8 cellular contexts compared by ENCODE assay signal in the genomic region with DNA sequence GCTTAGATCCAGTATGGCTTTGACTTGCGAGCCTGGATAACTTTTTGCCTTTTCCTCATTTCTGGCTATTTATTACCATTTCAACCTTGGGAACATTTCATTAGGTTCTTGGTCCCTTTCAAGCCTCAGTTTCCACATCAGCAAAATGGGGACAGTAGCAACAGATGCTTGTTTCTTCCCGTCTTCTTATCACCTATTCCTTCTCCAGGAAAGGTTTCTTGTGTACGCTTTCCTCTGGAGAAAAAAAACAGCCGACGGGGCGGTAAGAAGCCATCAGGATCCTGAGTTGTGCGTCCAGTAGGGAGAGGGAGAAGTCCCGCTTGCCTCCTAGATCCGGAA. TPM values are rescaled to one million over a fixed set of nuclear protein-coding genes. Genes with fewer than 3 reads are reported as not detected.
DNase-seq lines count a peak whose midpoint lies in the region; ATAC-seq and TF ChIP-seq lines count a peak whose summit lies in the region.

No MANE protein-coding gene starts in this region.

- H3K27me3 ChIP-seq in BLaER1 treated with 17β-estradiol and CSF1 and Interleukin-3, amounts not matched to agents 10 nM and 100 nM, result no peaks in the 10 kb centered on the region
- no peaks in the 10 kb centered on the region for H3K27me3 ChIP-seq in MM.1S (replicated peaks; ENCODE audit: insufficient read depth, low read length)
- H3K27me3 ChIP-seq in ectodermal cell (ENCODE audit: control insufficient read depth, insufficient read depth, low read length, poor library complexity, severe bottlenecking), result no peaks in the 10 kb centered on the region

- H3K4me2 ChIP-seq in BLaER1 treated with 17β-estradiol and CSF1 and Interleukin-3, amounts not matched to agents 10 nM and 100 nM, result peak overlapping the region; percentile 79 to 96 (median 89)
- peak overlapping the region; percentile 94 for H3K4me2 ChIP-seq in MM.1S (ENCODE audit: low read depth, low read length)

- peaks cover 43% of the 10 kb centered on the region for H3F3A ChIP-seq in MM.1S (ENCODE audit: insufficient read depth, low read length)

- DNase-seq in MM.1S, result no peak
- no peak for DNase-seq in nephron progenitor cell
- DNase-seq in left colon, result no peak
- no peak for DNase-seq in SIG-M5 treated with dmso at 0.1 percent for 504 hours (lab: John Stamatoyannopoulos, UW; ENCODE audit: unreplicated experiment)
- DNase-seq in stimulated activated CD4-positive, alpha-beta T cell treated with anti-CD3 and anti-CD28 coated beads, Interleukin-2, amount 100 ng/mL, for 24 hours, result no peak

- H3K4me1 Mint-ChIP-seq in nephron progenitor cell, result peaks cover 72% of the 10 kb centered on the region

- H3K9me3 ChIP-seq in BLaER1 treated with 17β-estradiol and CSF1 and Interleukin-3, amounts not matched to agents 10 nM and 100 nM (replicated peaks in 1 of 11), result no peaks in the 10 kb centered on the region
- H3K9me3 ChIP-seq in MM.1S (replicated peaks; ENCODE audit: insufficient read depth, low read length) (no peaks in the 10 kb centered on the region), ectodermal cell (ENCODE audit: control insufficient read depth, low read length) (no peaks in the 10 kb centered on the region)

- peak overlapping the region; percentile 75 for H3K4me3 Mint-ChIP-seq in nephron progenitor cell

- no peaks in the 10 kb centered on the region for H3K9me3 Mint-ChIP-seq in nephron progenitor cell

- H3K4me1 ChIP-seq in BLaER1 treated with 17β-estradiol and CSF1 and Interleukin-3, amounts not matched to agents 10 nM and 100 nM, result peaks cover 39 to 62% (median 56%) of the 10 kb centered on the region in 10 experiments
- H3K4me1 ChIP-seq in MM.1S (ENCODE audit: low read length) (peaks cover 37% of the 10 kb centered on the region), ectodermal cell (ENCODE audit: control insufficient read depth, insufficient read depth, low read length) (peaks cover 11% of the 10 kb centered on the region)

- no peaks in the 10 kb centered on the region for H3K9me2 ChIP-seq in MM.1S (replicated peaks; ENCODE audit: insufficient read depth, low read length)

- H3K36me3 ChIP-seq in BLaER1 treated with 17β-estradiol and CSF1 and Interleukin-3, amounts not matched to agents 10 nM and 100 nM, result no peaks in the 10 kb centered on the region
- H3K36me3 ChIP-seq in MM.1S (replicated peaks; ENCODE audit: insufficient read depth, low read length) (no peaks in the 10 kb centered on the region), ectodermal cell (ENCODE audit: control insufficient read depth, insufficient read depth, low read length) (no peaks in the 10 kb centered on the region)

- peak overlapping the region; percentile 84 to 99 (median 92) for H3K4me3 ChIP-seq in BLaER1 treated with 17β-estradiol and CSF1 and Interleukin-3, amounts not matched to agents 10 nM and 100 nM
- H3K4me3 ChIP-seq in MM.1S (ENCODE audit: low read length), result peak overlapping the region; percentile 59
- peak overlapping the region; percentile 80 for H3K4me3 ChIP-seq in ectodermal cell (ENCODE audit: insufficient read depth, low read depth, low read length)

- no peaks in the 10 kb centered on the region for H3K27me3 Mint-ChIP-seq in nephron progenitor cell (ENCODE audit: low read depth, poor library complexity)

- no peak for TF ChIP-seq CTCF in MM.1S (IDR thresholded peaks at IDR 0.05; ENCODE audit: low read length)
- no peak for TF ChIP-seq CTCF in nephron progenitor cell (IDR thresholded peaks at IDR 0.05)

- no peak overlapping the region for H3K27ac Mint-ChIP-seq in nephron progenitor cell

- H3K27ac ChIP-seq in BLaER1 treated with 17β-estradiol and CSF1 and Interleukin-3, amounts not matched to agents 10 nM and 100 nM, result peak overlapping the region; percentile 62 to 88 (median 84)
- H3K27ac ChIP-seq in MM.1S (ENCODE audit: low read length), result peak overlapping the region; percentile 71; the same call in 1 of the 2 replicates
- peak overlapping the region; percentile 36 for H3K27ac ChIP-seq in ectodermal cell (ENCODE audit: insufficient read depth, low read depth, low read length, poor library complexity, severe bottlenecking)

- peak overlapping the region; percentile 69 for H2AFZ ChIP-seq in MM.1S (ENCODE audit: low read length)

- peaks cover 41% of the 10 kb centered on the region for H3K79me2 ChIP-seq in MM.1S (ENCODE audit: low read length)

- intact Hi-C loops in left colon (cut with DNase I, micrococcal nuclease), result no loop called here

- peak overlapping the region; percentile 80 to 88 (median 86) for H3K9ac ChIP-seq in BLaER1 treated with 17β-estradiol and CSF1 and Interleukin-3, amounts not matched to agents 10 nM and 100 nM
- peak overlapping the region; percentile 67 for H3K9ac ChIP-seq in MM.1S (ENCODE audit: low read length)

- 32% methylated on average over 9 of the region's 9 CpGs for WGBS in ectodermal cell, 2 experiments

- H3K36me3 Mint-ChIP-seq in nephron progenitor cell (ENCODE audit: low read depth), result no peaks in the 10 kb centered on the region

- peaks cover 0 to 26% (median 8%) of the 10 kb centered on the region in 11 experiments; a peak in 6 of 22 replicates for H4K20me1 ChIP-seq in BLaER1 treated with 17β-estradiol and CSF1 and Interleukin-3, amounts not matched to agents 10 nM and 100 nM
- H4K20me1 ChIP-seq in MM.1S (ENCODE audit: insufficient read depth, low read length), result no peaks in the 10 kb centered on the region

- ATAC-seq in left colon (no peak), GM21390 (IDR thresholded peaks at IDR 0.05; ENCODE audit: unreplicated experiment) (no peak)

RNA-seq across cellular contexts. Expression of a gene that starts 0.5 kb away (rescaled TPM):
- 32.2 TPM for polyA plus RNA-seq in ectodermal cell (2013, experiment 1 of 4)
- polyA plus RNA-seq in ectodermal cell (2013, experiment 2 of 4), result 33.8 TPM
- 28.8 TPM for polyA plus RNA-seq in ectodermal cell (2013, experiment 3 of 4)
- polyA plus RNA-seq in ectodermal cell (2013, experiment 4 of 4), result 29.6 TPM
- 100 to 1,000 TPM; 147 to 157 TPM for total RNA-seq in left colon
